Comparison of ENCODE assay signal across 1 cellular context in the genomic region with DNA sequence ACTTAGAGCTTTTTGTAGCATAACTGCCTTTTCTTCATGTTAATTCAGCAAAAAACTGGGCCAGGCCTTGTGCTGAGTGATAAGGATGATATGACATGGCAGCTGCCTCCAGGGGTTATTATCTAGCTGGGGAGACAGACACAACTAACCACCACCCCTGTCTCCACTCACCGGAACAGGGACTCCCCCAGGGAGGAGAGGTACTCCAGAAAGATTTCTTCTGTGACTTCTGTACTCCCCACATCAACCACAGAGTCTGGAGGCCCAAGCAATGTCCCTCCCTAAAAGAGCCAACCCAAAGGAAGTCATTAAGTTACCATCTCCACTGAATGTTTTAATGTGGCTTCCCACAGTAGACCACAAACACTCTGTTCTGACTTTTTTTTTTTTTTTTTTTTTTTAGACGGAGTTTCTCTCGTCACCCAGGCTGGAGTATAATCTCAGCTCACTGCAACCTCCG.
TF ChIP-seq lines count a peak whose summit lies in the region.

No MANE protein-coding gene starts in this region.

TF ChIP-seq in GM12878, 131 proteins besides CTCF, POLR2A, EP300 and RAD21 (continues in another document):
- no peak for TF ChIP-seq ZSCAN29 (IDR thresholded peaks at IDR 0.05)
- TF ChIP-seq JUNB (IDR thresholded peaks at IDR 0.05) = peak; percentile 66
- TF ChIP-seq ZNF274 (IDR thresholded peaks at IDR 0.05; ENCODE audit: insufficient read depth, insufficient read length) = no peak
- no peak for TF ChIP-seq KAT2A (conservative IDR thresholded peaks at IDR 0.05; ENCODE audit: control insufficient read depth, low read depth, low read length)
- TF ChIP-seq SRF (IDR thresholded peaks at IDR 0.05; ENCODE audit: low read depth in 2 of 2, low read length in 2 of 2) = 0 out of 4 replicates have a peak, but pooled peaks of 1 of the 2 experiments have one; percentile 22
- TF ChIP-seq CBX5 (IDR thresholded peaks at IDR 0.05; ENCODE audit: low read depth) = no peak
- peak; percentile 95 for TF ChIP-seq MTA3 (IDR thresholded peaks at IDR 0.05; ENCODE audit: borderline replicate concordance, low read length)
- TF ChIP-seq RBBP5 (conservative IDR thresholded peaks at IDR 0.05) = no peak
- TF ChIP-seq ZZZ3 (IDR thresholded peaks at IDR 0.05; ENCODE audit: control insufficient read depth, insufficient read length, low read depth) = no peak
- TF ChIP-seq PRDM15 (CRISPR knock-in tag; IDR thresholded peaks at IDR 0.05) = no peak
- no peak for TF ChIP-seq HDAC6 (IDR thresholded peaks at IDR 0.05; ENCODE audit: unreplicated experiment)
- TF ChIP-seq MEF2B (IDR thresholded peaks at IDR 0.05; ENCODE audit: partially characterized antibody, poor library complexity, severe bottlenecking) = peak; percentile 70
- TF ChIP-seq GABPA (IDR thresholded peaks at IDR 0.05; ENCODE audit: low read depth) = peak; percentile 58; the same call in 1 of the 2 replicates
- no peak for TF ChIP-seq HDAC2 (IDR thresholded peaks at IDR 0.05)
- TF ChIP-seq, protein P1, sequence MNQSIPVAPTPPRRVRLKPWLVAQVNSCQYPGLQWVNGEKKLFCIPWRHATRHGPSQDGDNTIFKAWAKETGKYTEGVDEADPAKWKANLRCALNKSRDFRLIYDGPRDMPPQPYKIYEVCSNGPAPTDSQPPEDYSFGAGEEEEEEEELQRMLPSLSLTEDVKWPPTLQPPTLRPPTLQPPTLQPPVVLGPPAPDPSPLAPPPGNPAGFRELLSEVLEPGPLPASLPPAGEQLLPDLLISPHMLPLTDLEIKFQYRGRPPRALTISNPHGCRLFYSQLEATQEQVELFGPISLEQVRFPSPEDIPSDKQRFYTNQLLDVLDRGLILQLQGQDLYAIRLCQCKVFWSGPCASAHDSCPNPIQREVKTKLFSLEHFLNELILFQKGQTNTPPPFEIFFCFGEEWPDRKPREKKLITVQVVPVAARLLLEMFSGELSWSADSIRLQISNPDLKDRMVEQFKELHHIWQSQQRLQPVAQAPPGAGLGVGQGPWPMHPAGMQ (IDR thresholded peaks at IDR 0.05; ENCODE audit: borderline replicate concordance) = no peak
- no peak for TF ChIP-seq FOXK2 (IDR thresholded peaks at IDR 0.05)
- no peak for TF ChIP-seq HCFC1 (IDR thresholded peaks at IDR 0.05; ENCODE audit: low read length)
- TF ChIP-seq NRF1 (conservative IDR thresholded peaks at IDR 0.05; ENCODE audit: low read depth, low read length) = no peak
- TF ChIP-seq SMC3 (IDR thresholded peaks at IDR 0.05; ENCODE audit: borderline replicate concordance, low read length) = no peak
- TF ChIP-seq CHD1 (IDR thresholded peaks at IDR 0.05; ENCODE audit: low read depth, low read length) = no peak
- no peak for TF ChIP-seq HDGF (IDR thresholded peaks at IDR 0.05)
- TF ChIP-seq BRCA1 (IDR thresholded peaks at IDR 0.05; ENCODE audit: low read depth, low read length) = no peak
- no peak for TF ChIP-seq CHD4 (IDR thresholded peaks at IDR 0.05)
- no peak for TF ChIP-seq USF1 (IDR thresholded peaks at IDR 0.05; ENCODE audit: borderline replicate concordance, extremely low read length, insufficient read depth, low read depth, low read length)
- TF ChIP-seq, protein P2, sequence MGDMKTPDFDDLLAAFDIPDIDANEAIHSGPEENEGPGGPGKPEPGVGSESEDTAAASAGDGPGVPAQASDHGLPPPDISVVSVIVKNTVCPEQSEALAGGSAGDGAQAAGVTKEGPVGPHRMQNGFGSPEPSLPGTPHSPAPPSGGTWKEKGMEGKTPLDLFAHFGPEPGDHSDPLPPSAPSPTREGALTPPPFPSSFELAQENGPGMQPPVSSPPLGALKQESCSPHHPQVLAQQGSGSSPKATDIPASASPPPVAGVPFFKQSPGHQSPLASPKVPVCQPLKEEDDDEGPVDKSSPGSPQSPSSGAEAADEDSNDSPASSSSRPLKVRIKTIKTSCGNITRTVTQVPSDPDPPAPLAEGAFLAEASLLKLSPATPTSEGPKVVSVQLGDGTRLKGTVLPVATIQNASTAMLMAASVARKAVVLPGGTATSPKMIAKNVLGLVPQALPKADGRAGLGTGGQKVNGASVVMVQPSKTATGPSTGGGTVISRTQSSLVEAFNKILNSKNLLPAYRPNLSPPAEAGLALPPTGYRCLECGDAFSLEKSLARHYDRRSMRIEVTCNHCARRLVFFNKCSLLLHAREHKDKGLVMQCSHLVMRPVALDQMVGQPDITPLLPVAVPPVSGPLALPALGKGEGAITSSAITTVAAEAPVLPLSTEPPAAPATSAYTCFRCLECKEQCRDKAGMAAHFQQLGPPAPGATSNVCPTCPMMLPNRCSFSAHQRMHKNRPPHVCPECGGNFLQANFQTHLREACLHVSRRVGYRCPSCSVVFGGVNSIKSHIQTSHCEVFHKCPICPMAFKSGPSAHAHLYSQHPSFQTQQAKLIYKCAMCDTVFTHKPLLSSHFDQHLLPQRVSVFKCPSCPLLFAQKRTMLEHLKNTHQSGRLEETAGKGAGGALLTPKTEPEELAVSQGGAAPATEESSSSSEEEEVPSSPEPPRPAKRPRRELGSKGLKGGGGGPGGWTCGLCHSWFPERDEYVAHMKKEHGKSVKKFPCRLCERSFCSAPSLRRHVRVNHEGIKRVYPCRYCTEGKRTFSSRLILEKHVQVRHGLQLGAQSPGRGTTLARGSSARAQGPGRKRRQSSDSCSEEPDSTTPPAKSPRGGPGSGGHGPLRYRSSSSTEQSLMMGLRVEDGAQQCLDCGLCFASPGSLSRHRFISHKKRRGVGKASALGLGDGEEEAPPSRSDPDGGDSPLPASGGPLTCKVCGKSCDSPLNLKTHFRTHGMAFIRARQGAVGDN (IDR thresholded peaks at IDR 0.05) = no peak
- peak; percentile 62; the same call in 1 of the 3 replicates for TF ChIP-seq POU2F2 (IDR thresholded peaks at IDR 0.05; ENCODE audit: borderline replicate concordance, low read depth, low read length)
- peak; percentile 99 for TF ChIP-seq RUNX3 (IDR thresholded peaks at IDR 0.05; ENCODE audit: low read length)
- no peak for TF ChIP-seq SIN3A (IDR thresholded peaks at IDR 0.05; ENCODE audit: low read depth, low read length)
- TF ChIP-seq HSF1 (IDR thresholded peaks at IDR 0.05; ENCODE audit: low read depth, low read length) = no peak
- no peak for TF ChIP-seq EZH2 (IDR thresholded peaks at IDR 0.05; ENCODE audit: borderline replicate concordance, control insufficient read depth, low read depth, low read length)
- TF ChIP-seq SP1 (IDR thresholded peaks at IDR 0.05; ENCODE audit: low read depth, low read length) = no peak
- TF ChIP-seq BHLHE40 (IDR thresholded peaks at IDR 0.05; ENCODE audit: borderline replicate concordance in 1 of 2, low read depth in 2 of 2, low read length in 1 of 2) = peak; percentile 59 to 75; a peak in 3 of 4 replicates
- TF ChIP-seq E4F1 (IDR thresholded peaks at IDR 0.05; ENCODE audit: borderline replicate concordance, partially characterized antibody) = no peak
- no peak for TF ChIP-seq ELK1 (IDR thresholded peaks at IDR 0.05; ENCODE audit: low read depth, low read length)
- TF ChIP-seq, protein P3, sequence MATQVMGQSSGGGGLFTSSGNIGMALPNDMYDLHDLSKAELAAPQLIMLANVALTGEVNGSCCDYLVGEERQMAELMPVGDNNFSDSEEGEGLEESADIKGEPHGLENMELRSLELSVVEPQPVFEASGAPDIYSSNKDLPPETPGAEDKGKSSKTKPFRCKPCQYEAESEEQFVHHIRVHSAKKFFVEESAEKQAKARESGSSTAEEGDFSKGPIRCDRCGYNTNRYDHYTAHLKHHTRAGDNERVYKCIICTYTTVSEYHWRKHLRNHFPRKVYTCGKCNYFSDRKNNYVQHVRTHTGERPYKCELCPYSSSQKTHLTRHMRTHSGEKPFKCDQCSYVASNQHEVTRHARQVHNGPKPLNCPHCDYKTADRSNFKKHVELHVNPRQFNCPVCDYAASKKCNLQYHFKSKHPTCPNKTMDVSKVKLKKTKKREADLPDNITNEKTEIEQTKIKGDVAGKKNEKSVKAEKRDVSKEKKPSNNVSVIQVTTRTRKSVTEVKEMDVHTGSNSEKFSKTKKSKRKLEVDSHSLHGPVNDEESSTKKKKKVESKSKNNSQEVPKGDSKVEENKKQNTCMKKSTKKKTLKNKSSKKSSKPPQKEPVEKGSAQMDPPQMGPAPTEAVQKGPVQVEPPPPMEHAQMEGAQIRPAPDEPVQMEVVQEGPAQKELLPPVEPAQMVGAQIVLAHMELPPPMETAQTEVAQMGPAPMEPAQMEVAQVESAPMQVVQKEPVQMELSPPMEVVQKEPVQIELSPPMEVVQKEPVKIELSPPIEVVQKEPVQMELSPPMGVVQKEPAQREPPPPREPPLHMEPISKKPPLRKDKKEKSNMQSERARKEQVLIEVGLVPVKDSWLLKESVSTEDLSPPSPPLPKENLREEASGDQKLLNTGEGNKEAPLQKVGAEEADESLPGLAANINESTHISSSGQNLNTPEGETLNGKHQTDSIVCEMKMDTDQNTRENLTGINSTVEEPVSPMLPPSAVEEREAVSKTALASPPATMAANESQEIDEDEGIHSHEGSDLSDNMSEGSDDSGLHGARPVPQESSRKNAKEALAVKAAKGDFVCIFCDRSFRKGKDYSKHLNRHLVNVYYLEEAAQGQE (IDR thresholded peaks at IDR 0.05; ENCODE audit: low read depth, low read length) = no peak
- TF ChIP-seq NBN (IDR thresholded peaks at IDR 0.05) = peak; percentile 93
- peak; percentile 50; the same call in 1 of the 2 replicates for TF ChIP-seq CREB1 (IDR thresholded peaks at IDR 0.05; ENCODE audit: low read depth)
- no peak for TF ChIP-seq RCOR1 (conservative IDR thresholded peaks at IDR 0.05; ENCODE audit: low read depth, low read length)
- TF ChIP-seq NR2F1 (conservative IDR thresholded peaks at IDR 0.05) = peak; percentile 86
